Comparison of ENCODE assay signal across 17 cellular contexts in genomic region chr19:36209372-36209771, GRCh38. TPM values are rescaled to one million over a fixed set of nuclear protein-coding genes. Genes with fewer than 3 reads are reported as not detected.
DNase-seq lines count a peak whose midpoint lies in the region; ATAC-seq and TF ChIP-seq lines count a peak whose summit lies in the region.
"Had no signal": no experiment of that assay in that cellular context is flagged by ENCODE, and none has a peak within 500 bp of the region (broad histone marks: within the 10 kb centered on the region; RNA-seq: fewer than 3 reads in every experiment).

No MANE protein-coding gene starts in this region.

- no peaks in the 10 kb centered on the region for H3K9me3 Mint-ChIP-seq in chondrocyte (ENCODE audit: low read depth)
- H3K9me3 Mint-ChIP-seq in CD4-positive, alpha-beta T cell: no peaks in the 10 kb centered on the region
- H3K9me3 Mint-ChIP-seq in immature natural killer cell: no peaks in the 10 kb centered on the region
- H3K9me3 Mint-ChIP-seq: CD8-positive, alpha-beta memory T cell had no signal

- no CpG with 5 or more reads among the region's 7 CpGs for WGBS in IMR-90 (ENCODE audit: extremely low coverage in 2 of 2, insufficient read length in 1 of 2), 2 experiments

- no peak overlapping the region for H3K56ac ChIP-seq in IMR-90 (ENCODE audit: extremely low read depth, insufficient read depth, low read length)

- H2AK9ac ChIP-seq in IMR-90 (replicated peaks; ENCODE audit: low read depth, low read length, poor library complexity): no peak overlapping the region

- no peaks in the 10 kb centered on the region for H3K9me3 ChIP-seq in IMR-90 (ENCODE audit: control insufficient read depth, insufficient read depth, low read length)
- no peaks in the 10 kb centered on the region for H3K9me3 ChIP-seq in CD4-positive, alpha-beta T cell (ENCODE audit: control insufficient read depth, low read length)
- H3K9me3 ChIP-seq: Caco-2 had no signal

- H4K8ac ChIP-seq in IMR-90 (ENCODE audit: low read depth in 2 of 2, low read length in 2 of 2): no peak overlapping the region

- POLR2A ChIA-PET in IMR-90 (lab: Charles Lee; ENCODE audit: unreplicated experiment): no interaction called here
- POLR2A ChIA-PET in CD4-positive, alpha-beta T cell (lab: Charles Lee): no interaction called here

- H3K4me1 Mint-ChIP-seq in chondrocyte (ENCODE audit: low read depth) (no peaks in the 10 kb centered on the region), immature natural killer cell (no peaks in the 10 kb centered on the region)
- no peaks in the 10 kb centered on the region for H3K4me1 Mint-ChIP-seq in CD4-positive, alpha-beta T cell (ENCODE audit: low read depth)

- no peak overlapping the region for H3K18ac ChIP-seq in IMR-90 (ENCODE audit: low read depth, low read length)

- no peak overlapping the region for H3K4me2 ChIP-seq in IMR-90 (ENCODE audit: low read depth, low read length)

- no peak overlapping the region for H2BK120ac ChIP-seq in IMR-90 (ENCODE audit: low read depth, low read length)

- DNase-seq in IMR-90 (no peak), chondrocyte (ENCODE audit: low spot score) (peak; percentile 11), midbrain (lab: John Stamatoyannopoulos, UW) (peak; percentile 28), immature natural killer cell (no peak), Kasumi-1 (lab: John Stamatoyannopoulos, UW) (no peak)
- no peak for DNase-seq in CD4-positive, alpha-beta T cell
- DNase-seq: Caco-2; CD8-positive, alpha-beta memory T cell; DND-41; GDM1; GM23248; H7; KBM-7 had no signal

- CTCF ChIA-PET in IMR-90 (lab: Yijun Ruan, JAX): no interaction called here
- CTCF ChIA-PET in CD4-positive, alpha-beta T cell (lab: Charles Lee): no interaction called here

- H3K27ac ChIP-seq in IMR-90 (ENCODE audit: insufficient read depth, low read length): no peak overlapping the region
- no peak overlapping the region for H3K27ac ChIP-seq in CD4-positive, alpha-beta T cell (ENCODE audit: low read depth, low read length)
- H3K27ac ChIP-seq: GM23248 had no signal

- H3K27me3 ChIP-seq in IMR-90 (ENCODE audit: control insufficient read depth, insufficient read depth, low read length): no peaks in the 10 kb centered on the region
- H3K27me3 ChIP-seq in CD4-positive, alpha-beta T cell (ENCODE audit: control insufficient read depth, insufficient read depth, low read length): no peaks in the 10 kb centered on the region

- H3K9ac ChIP-seq in IMR-90 (ENCODE audit: low read depth, low read length): no peak overlapping the region
- H3K9ac ChIP-seq: GM23248 had no signal

- peaks cover 19 to 40% of the 10 kb centered on the region in 2 experiments for H3K79me1 ChIP-seq in IMR-90 (ENCODE audit: low read depth in 1 of 2, low read length in 2 of 2)

- H3K4ac ChIP-seq in IMR-90 (ENCODE audit: low read depth, low read length): no peak overlapping the region

- no peak overlapping the region for H2AK5ac ChIP-seq in IMR-90 (ENCODE audit: low read depth, low read length)

- H3K36me3 Mint-ChIP-seq in chondrocyte (ENCODE audit: low read depth) (no peaks in the 10 kb centered on the region), immature natural killer cell (peaks cover 0 to 7% (median 3%) of the 10 kb centered on the region in 3 donors)
- peaks cover 19% of the 10 kb centered on the region for H3K36me3 Mint-ChIP-seq in CD4-positive, alpha-beta T cell (ENCODE audit: low read depth)

- dilution Hi-C loops in IMR-90 (cut with HindIII; ENCODE audit: low sequenced_read_pairs, unreplicated experiment): no loop called here

- H2BK20ac ChIP-seq in IMR-90 (ENCODE audit: low read depth, low read length): no peak overlapping the region

- H3K14ac ChIP-seq in IMR-90 (replicated peaks; ENCODE audit: low read depth, low read length): no peak overlapping the region

- ATAC-seq in IMR-90 (ENCODE audit: low read depth) (no peak), HG03565 (IDR thresholded peaks at IDR 0.05; ENCODE audit: unreplicated experiment) (no peak)
- ATAC-seq in CD4-positive, alpha-beta T cell (ENCODE audit: poor library complexity): no peak

- H2BK5ac ChIP-seq in IMR-90 (ENCODE audit: low read depth, low read length, poor library complexity, severe bottlenecking): no peak overlapping the region

- no peak overlapping the region for H4K91ac ChIP-seq in IMR-90 (ENCODE audit: insufficient read depth, low read depth, low read length)

- TF ChIP-seq RAD21 in IMR-90 (IDR thresholded peaks at IDR 0.05; ENCODE audit: low read length): no peak

- no peak overlapping the region for H2BK15ac ChIP-seq in IMR-90 (ENCODE audit: low read depth, low read length)

- peaks cover 5% of the 10 kb centered on the region for H3K9me1 ChIP-seq in IMR-90 (ENCODE audit: insufficient read depth, low read length)

- no peak overlapping the region for H2AFZ ChIP-seq in IMR-90 (replicated peaks; ENCODE audit: low read length, poor library complexity)
- H2AFZ ChIP-seq: GM23248 had no signal

- H3K23ac ChIP-seq in IMR-90 (ENCODE audit: low read depth, low read length): no peak overlapping the region

- peaks cover 4% of the 10 kb centered on the region; the same call in 1 of the 2 replicates for H3K36me3 ChIP-seq in IMR-90 (ENCODE audit: control insufficient read depth, insufficient read depth, low read length)

- peaks cover 2% of the 10 kb centered on the region for H3K4me1 ChIP-seq in IMR-90 (ENCODE audit: control insufficient read depth, insufficient read depth, low read length)
- H3K4me1 ChIP-seq: Caco-2 had no signal

- H3K4me3 Mint-ChIP-seq in chondrocyte (ENCODE audit: unreplicated experiment) (no peak overlapping the region), immature natural killer cell (no peak overlapping the region)
- no peak overlapping the region for H3K4me3 Mint-ChIP-seq in CD4-positive, alpha-beta T cell
- H3K4me3 Mint-ChIP-seq: CD14-positive monocyte; CD8-positive, alpha-beta memory T cell had no signal

- intact Hi-C loops in IMR-90 (cut with micrococcal nuclease): no loop called here
- intact Hi-C loops in CD4-positive, alpha-beta T cell (cut with DNase I, micrococcal nuclease): no loop called here

- H3K27ac Mint-ChIP-seq in chondrocyte (ENCODE audit: unreplicated experiment) (no peak overlapping the region), immature natural killer cell (no peak overlapping the region)
- no peak overlapping the region for H3K27ac Mint-ChIP-seq in CD4-positive, alpha-beta T cell
- H3K27ac Mint-ChIP-seq: CD8-positive, alpha-beta memory T cell had no signal

- H4K20me1 ChIP-seq in IMR-90 (ENCODE audit: insufficient read depth, low read length): no peaks in the 10 kb centered on the region

- no peak overlapping the region for H4K5ac ChIP-seq in IMR-90 (ENCODE audit: low read depth, low read length)

- H3K4me3 ChIP-seq in IMR-90 (ENCODE audit: insufficient read depth, low read depth, low read length): no peak overlapping the region
- H3K4me3 ChIP-seq: GM23248 had no signal

- TF ChIP-seq CTCF in IMR-90 (conservative IDR thresholded peaks at IDR 0.05; ENCODE audit: low read depth, low read length) (no peak), chondrocyte (IDR thresholded peaks at IDR 0.05) (no peak)
- TF ChIP-seq CTCF in CD4-positive, alpha-beta T cell (IDR thresholded peaks at IDR 0.05): no peak

- in situ Hi-C loops in IMR-90 (cut with MboI; ENCODE audit: low sequenced_read_pairs): loop anchor here (25.0 kb wide), 1 partner anchor 1003 kb away; the partner anchor contains the start of genes ZNF383 and ZNF585B

- no TSS peak for BruUV-seq in IMR-90 (replicated peaks; lab: Mats Ljungman, UMichigan)

- TF ChIP-seq POLR2A in IMR-90 (IDR thresholded peaks at IDR 0.05; ENCODE audit: low read depth, low read length): no peak

- no peaks in the 10 kb centered on the region for H3K27me3 Mint-ChIP-seq in chondrocyte (ENCODE audit: low read depth)
- no peaks in the 10 kb centered on the region for H3K27me3 Mint-ChIP-seq in CD4-positive, alpha-beta T cell
- peaks cover 0 to 1% (median 0%) of the 10 kb centered on the region in 3 donors for H3K27me3 Mint-ChIP-seq in immature natural killer cell (ENCODE audit: low read depth in 3 of 3)
- H3K27me3 Mint-ChIP-seq: CD8-positive, alpha-beta memory T cell had no signal

TF ChIP-seq in IMR-90, 13 proteins besides CTCF, POLR2A, EP300 and RAD21:
- TF ChIP-seq MXI1 (IDR thresholded peaks at IDR 0.05; ENCODE audit: borderline replicate concordance, low read depth, low read length) (no peak), MAFK (IDR thresholded peaks at IDR 0.05; ENCODE audit: low read depth, low read length) (peak; percentile 83)
TF ChIP-seq in IMR-90: peak in this region for 1.

RNA-seq across cellular contexts. Expression of gene ZNF565, which starts 5.1 kb away (rescaled TPM):
- total RNA-seq in IMR-90 (2012; rRNA removed): 6.4 and 7.5 TPM in 2 replicates
- polyA plus RNA-seq in IMR-90 (2012; rRNA removed): 2.1 and 2.3 TPM in 2 replicates
- 0.55 and 0.70 TPM in 2 replicates for polyA plus RNA-seq in IMR-90 (2012; cell fraction: cytosol; rRNA removed)
- 1.7 and 8.1 TPM in 2 replicates for polyA plus RNA-seq in IMR-90 (2012; cell fraction: nucleus; rRNA removed; ENCODE audit: low replicate concordance)
- 4.9 to 7.3 TPM (median 7.2 TPM) in 3 replicates for total RNA-seq in chondrocyte
- 1 to 10 TPM; 7.6 to 8.5 TPM for total RNA-seq in CD4-positive, alpha-beta T cell
- polyA plus RNA-seq in immature natural killer cell: 1 to 10 TPM; 2.9 to 7.6 (median 2.9) TPM

RNA-seq across cellular contexts. Expression of gene ZNF146, which starts 5.5 kb away (rescaled TPM):
- total RNA-seq in IMR-90 (2012; rRNA removed) (106 and 129 TPM in 2 replicates), chondrocyte (62.2 to 69.0 TPM (median 63.8 TPM) in 3 replicates)
- polyA plus RNA-seq in IMR-90 (2012; rRNA removed) (42.6 and 61.6 TPM in 2 replicates), immature natural killer cell (10 to 100 TPM; 18.6 to 50.6 (median 25.9) TPM)
- polyA plus RNA-seq in IMR-90 (2012; cell fraction: cytosol; rRNA removed): 4.6 and 10.2 TPM in 2 replicates
- 2.1 and 22.2 TPM in 2 replicates for polyA plus RNA-seq in IMR-90 (2012; cell fraction: nucleus; rRNA removed; ENCODE audit: low replicate concordance)
- 10 to 100 TPM; 13.6 to 13.7 TPM for total RNA-seq in CD4-positive, alpha-beta T cell

RNA-seq across cellular contexts. Expression of gene COX7A1, which starts 57.1 kb away (rescaled TPM):
- total RNA-seq in IMR-90 (2012; rRNA removed) (0.54 and 1.1 TPM in 2 replicates), chondrocyte (not detected in 3 replicates)
- polyA plus RNA-seq in IMR-90 (2012; rRNA removed) (6.9 and 8.4 TPM in 2 replicates), immature natural killer cell (not detected)
- polyA plus RNA-seq in IMR-90 (2012; cell fraction: cytosol; rRNA removed): 2.9 and 3.3 TPM in 2 replicates
- polyA plus RNA-seq in IMR-90 (2012; cell fraction: nucleus; rRNA removed; ENCODE audit: low replicate concordance): 1.3 and 1.6 TPM in 2 replicates
- total RNA-seq in CD4-positive, alpha-beta T cell: not detected
- total RNA-seq: A673; Caco-2; CD8-positive, alpha-beta memory T cell; H7; HT1080 had no signal
- polyA plus RNA-seq: CD14-positive monocyte; CD8-positive, alpha-beta memory T cell had no signal

Comparison
In these comparisons a context has a peak if more than half of its experiments do, and no peak if none do; other contexts are left out.
1. DNase-seq: peak in chondrocyte (single experiment) and midbrain (single experiment); none in IMR-90 (single experiment), CD4-positive, alpha-beta T cell (0 of 10), immature natural killer cell (0 of 3) and Kasumi-1 (0 of 2).